Comparison of ENCODE assay signal across 8 cellular contexts in the genomic region with DNA sequence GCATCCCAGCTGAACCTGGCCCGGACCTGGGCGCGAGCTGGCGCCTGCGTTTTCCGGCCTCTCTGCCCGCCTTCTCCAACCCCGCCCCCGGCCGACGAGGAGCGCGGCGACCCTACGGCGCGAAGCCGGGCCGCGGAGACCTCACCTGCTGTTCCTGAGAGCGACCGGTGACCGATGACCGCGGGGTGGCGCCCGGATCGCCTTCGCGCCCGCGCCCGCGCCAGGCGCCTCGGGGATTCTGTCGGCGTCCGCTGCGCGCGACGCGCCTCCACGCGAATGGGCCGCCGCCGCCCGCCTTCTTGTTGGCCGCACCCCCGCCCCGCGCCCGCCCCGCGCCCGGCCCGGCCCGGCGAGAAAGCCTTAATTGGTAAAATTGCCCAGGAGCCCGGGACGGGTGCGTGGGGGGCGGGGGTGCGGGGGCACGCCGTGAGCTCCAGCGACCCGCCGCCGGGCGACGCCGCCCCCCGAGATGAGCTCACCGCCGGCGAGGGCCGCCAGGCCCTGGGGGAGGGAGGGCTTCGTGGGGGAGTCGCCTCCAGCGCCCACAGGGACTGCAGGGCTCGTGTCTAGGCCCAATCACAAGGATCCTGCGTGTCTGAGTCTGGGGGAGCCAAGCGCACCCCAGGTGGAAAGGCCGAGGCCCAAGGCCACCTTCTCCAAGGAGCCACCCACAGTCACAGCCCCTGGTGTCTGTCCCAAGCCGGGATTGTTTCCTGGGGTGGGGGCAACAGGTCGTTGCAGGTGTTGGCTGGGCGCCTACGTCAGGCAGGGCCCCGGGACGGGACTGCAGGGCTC. TPM values are rescaled to one million over a fixed set of nuclear protein-coding genes. Genes with fewer than 3 reads are reported as not detected.
DNase-seq lines count a peak whose midpoint lies in the region; ATAC-seq and TF ChIP-seq lines count a peak whose summit lies in the region.

A gene with protein sequence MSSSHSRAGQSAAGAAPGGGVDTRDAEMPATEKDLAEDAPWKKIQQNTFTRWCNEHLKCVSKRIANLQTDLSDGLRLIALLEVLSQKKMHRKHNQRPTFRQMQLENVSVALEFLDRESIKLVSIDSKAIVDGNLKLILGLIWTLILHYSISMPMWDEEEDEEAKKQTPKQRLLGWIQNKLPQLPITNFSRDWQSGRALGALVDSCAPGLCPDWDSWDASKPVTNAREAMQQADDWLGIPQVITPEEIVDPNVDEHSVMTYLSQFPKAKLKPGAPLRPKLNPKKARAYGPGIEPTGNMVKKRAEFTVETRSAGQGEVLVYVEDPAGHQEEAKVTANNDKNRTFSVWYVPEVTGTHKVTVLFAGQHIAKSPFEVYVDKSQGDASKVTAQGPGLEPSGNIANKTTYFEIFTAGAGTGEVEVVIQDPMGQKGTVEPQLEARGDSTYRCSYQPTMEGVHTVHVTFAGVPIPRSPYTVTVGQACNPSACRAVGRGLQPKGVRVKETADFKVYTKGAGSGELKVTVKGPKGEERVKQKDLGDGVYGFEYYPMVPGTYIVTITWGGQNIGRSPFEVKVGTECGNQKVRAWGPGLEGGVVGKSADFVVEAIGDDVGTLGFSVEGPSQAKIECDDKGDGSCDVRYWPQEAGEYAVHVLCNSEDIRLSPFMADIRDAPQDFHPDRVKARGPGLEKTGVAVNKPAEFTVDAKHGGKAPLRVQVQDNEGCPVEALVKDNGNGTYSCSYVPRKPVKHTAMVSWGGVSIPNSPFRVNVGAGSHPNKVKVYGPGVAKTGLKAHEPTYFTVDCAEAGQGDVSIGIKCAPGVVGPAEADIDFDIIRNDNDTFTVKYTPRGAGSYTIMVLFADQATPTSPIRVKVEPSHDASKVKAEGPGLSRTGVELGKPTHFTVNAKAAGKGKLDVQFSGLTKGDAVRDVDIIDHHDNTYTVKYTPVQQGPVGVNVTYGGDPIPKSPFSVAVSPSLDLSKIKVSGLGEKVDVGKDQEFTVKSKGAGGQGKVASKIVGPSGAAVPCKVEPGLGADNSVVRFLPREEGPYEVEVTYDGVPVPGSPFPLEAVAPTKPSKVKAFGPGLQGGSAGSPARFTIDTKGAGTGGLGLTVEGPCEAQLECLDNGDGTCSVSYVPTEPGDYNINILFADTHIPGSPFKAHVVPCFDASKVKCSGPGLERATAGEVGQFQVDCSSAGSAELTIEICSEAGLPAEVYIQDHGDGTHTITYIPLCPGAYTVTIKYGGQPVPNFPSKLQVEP (N-terminal part only) (minus strand): TSS at position 274 of the 795 bp plus-strand sequence. CDS start 3,389 bp downstream, outside the sequence.

- no peaks in the 10 kb centered on the region for H3K27me3 ChIP-seq in ascending aorta
- no peaks in the 10 kb centered on the region for H3K27me3 ChIP-seq in iPS DF 6.9 (ENCODE audit: control insufficient read depth, insufficient read depth, low read length)
- peaks cover 0 to 5% (median 0%) of the 10 kb centered on the region in 3 donors for H3K27me3 ChIP-seq in sigmoid colon

- TF ChIP-seq POLR2A in sigmoid colon (IDR thresholded peaks at IDR 0.05), result peak; percentile 33 to 54

- peak within 1 kb of the TSS; percentile 64 to 91 for H3K4me3 ChIP-seq in ascending aorta
- peak within 1 kb of the TSS; percentile 33; the same call in 1 of the 2 replicates for H3K4me3 ChIP-seq in iPS DF 6.9 (ENCODE audit: low read length)
- H3K4me3 ChIP-seq in sigmoid colon, result peak within 1 kb of the TSS; percentile 73 to 80 (median 78)

- peaks cover 2 to 7% of the 10 kb centered on the region in 2 donors for H3K4me1 ChIP-seq in ascending aorta
- H3K4me1 ChIP-seq in iPS DF 6.9 (ENCODE audit: control insufficient read depth, insufficient read depth, low read length), result peaks cover 11% of the 10 kb centered on the region
- peaks cover 0 to 15% (median 7%) of the 10 kb centered on the region in 4 donors for H3K4me1 ChIP-seq in sigmoid colon

- DNase-seq in EL (peak; percentile 51), ascending aorta (ENCODE audit: low spot score in 2 of 2) (peak in 1 of 2 donors; percentile 87), iPS DF 6.9 (ENCODE audit: low read depth, low spot score) (no peak), sigmoid colon (peak; percentile 89), hepatic stellate cell (ENCODE audit: low spot score) (no peak)

- H3K9me3 ChIP-seq in ascending aorta, result no peaks in the 10 kb centered on the region
- no peaks in the 10 kb centered on the region for H3K9me3 ChIP-seq in iPS DF 6.9 (ENCODE audit: control insufficient read depth, insufficient read depth, low read length)
- H3K9me3 ChIP-seq in sigmoid colon, result no peaks in the 10 kb centered on the region

- H3K27ac ChIP-seq in ascending aorta, result peak within 1 kb of the TSS; percentile 97
- H3K27ac ChIP-seq in iPS DF 6.9 (ENCODE audit: low read length), result no peak within 1 kb of the TSS
- H3K27ac ChIP-seq in sigmoid colon, result peak within 1 kb of the TSS; percentile 98 to 99 (median 98)

- ATAC-seq in GM19351 (IDR thresholded peaks at IDR 0.05; ENCODE audit: unreplicated experiment), result no peak
- no peak for ATAC-seq in GM19324 (IDR thresholded peaks at IDR 0.05; ENCODE audit: low FRiP score, unreplicated experiment)

- intact Hi-C loops in ascending aorta (cut with DNase I) (loop anchor here (10.0 kb wide), 1 partner anchor 900 kb away; the partner anchor contains the start of gene HAUS7), sigmoid colon (cut with DNase I) (no loop called here)

- WGBS in iPS DF 6.9 (ENCODE audit: insufficient coverage, insufficient read length), result no CpG with 5 or more reads among the region's 93 CpGs
- 3 to 7% methylated on average over 93 of the region's 93 CpGs for WGBS in sigmoid colon, 2 donors

- no peak for TF ChIP-seq EP300 in sigmoid colon (IDR thresholded peaks at IDR 0.05)

- H3K36me3 ChIP-seq in ascending aorta (peaks cover 20 to 36% of the 10 kb centered on the region in 2 donors), iPS DF 6.9 (ENCODE audit: control insufficient read depth, insufficient read depth, low read length) (peaks cover 4% of the 10 kb centered on the region; the same call in 1 of the 2 replicates), sigmoid colon (peaks cover 9 to 18% (median 14%) of the 10 kb centered on the region in 4 donors)

- peak; percentile 35 for TF ChIP-seq CTCF in LNCAP (IDR thresholded peaks at IDR 0.05)
- peak in 1 of 3 experiments; percentile 7 for TF ChIP-seq CTCF in ascending aorta (IDR thresholded peaks at IDR 0.05)
- no peak for TF ChIP-seq CTCF in sigmoid colon (IDR thresholded peaks at IDR 0.05)

RNA-seq across cellular contexts. Expression of the gene that starts here (rescaled TPM):
- total RNA-seq in ascending aorta, result 6,152 TPM
- total RNA-seq in sigmoid colon, result 1,000 to 10,000 TPM; 2,494 to 9,435 (median 5,341) TPM
- 100 to 1,000 TPM in 1 of 3 donors, 10 to 100 TPM in 2; 27.0 to 442 (median 42.0) TPM for polyA plus RNA-seq in sigmoid colon

Comparison
In these comparisons a context has a peak if more than half of its experiments do, and no peak if none do; other contexts are left out.
1. DNase-seq: peak in EL (single experiment) and sigmoid colon (single experiment); none in iPS DF 6.9 (single experiment) and hepatic stellate cell (single experiment).
2. Peak in every context shown above with its lines, with median percentiles within 50 percentile points of each other: H3K4me3 ChIP-seq.